20 cellular contexts compared by ENCODE assay signal in the genomic region with DNA sequence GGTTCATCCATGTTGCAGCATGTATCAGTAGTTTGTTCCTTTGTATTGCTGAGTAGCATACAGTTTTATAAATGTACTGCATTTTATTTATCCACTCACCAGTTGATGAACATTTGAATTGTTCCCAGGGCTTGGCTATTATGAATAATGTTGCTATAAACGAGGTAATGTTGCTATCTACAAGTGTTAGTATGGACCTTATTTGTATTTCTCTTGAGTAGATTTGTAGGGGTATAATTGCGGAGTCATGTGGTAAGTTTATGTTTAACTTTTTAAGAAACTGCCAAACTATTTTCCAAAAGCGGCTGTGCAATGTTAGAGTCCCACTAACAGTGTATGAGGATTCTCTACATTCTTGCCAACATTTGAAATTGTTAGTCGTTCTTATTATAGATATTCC.
"Had no signal": no experiment of that assay in that cellular context is flagged by ENCODE, and none has a peak within 500 bp of the region (broad histone marks: within the 10 kb centered on the region; RNA-seq: fewer than 3 reads in every experiment).

No MANE protein-coding gene starts in this region.

- H3K36me3 ChIP-seq: brain microvascular endothelial cell had no signal

- DNase-seq: activated B cell treated with CpG ODN at 0.5 μM for 24 hours; activated CD4-positive, alpha-beta memory T cell treated with anti-CD3 and anti-CD28 coated beads for 36 hours; activated CD4-positive, alpha-beta T cell treated with anti-CD3 and anti-CD28 coated beads for 1 hour; activated CD4-positive, alpha-beta T cell treated with anti-CD3 and anti-CD28 coated beads, Interleukin-2, amount 10 ng/mL, durations not matched to agents 7 days and 5 days; activated CD8-positive, alpha-beta memory T cell treated with anti-CD3 and anti-CD28 coated beads for 24 hours; activated effector memory CD4-positive, alpha-beta T cell treated with anti-CD3 and anti-CD28 coated beads, Interleukin-2, amount 50 U/mL, for 16 hours; activated naive CD4-positive, alpha-beta T cell treated with Interleukin-2 at 50 U/mL for 16 hours; activated T-cell treated with anti-CD3 and anti-CD28 coated beads, Interleukin-2, amount 50 U/mL, for 4 hours; amygdala; brain microvascular endothelial cell; KG1; NCI-H1048; NCI-H146; NCI-H187 treated with DMSO at 0.1 percent for 48 hours; NCI-H2171; NCI-H2227 treated with DMSO at 0.1 percent for 48 hours; NCI-H526; NCI-H774; NK-92 treated with Interleukin-12 subunit alpha and Interleukin-12 subunit beta, amount 100 ng/mL, for 24 hours; SHP77 treated with DMSO at 0.1 percent for 48 hours had no signal

- ATAC-seq: activated T-cell treated with anti-CD3 and anti-CD28 coated beads, Interleukin-2, amount 50 U/mL, for 4 hours had no signal

- H3K27me3 ChIP-seq: brain microvascular endothelial cell had no signal

- H3K27ac ChIP-seq: brain microvascular endothelial cell had no signal
